In the genomic region with DNA sequence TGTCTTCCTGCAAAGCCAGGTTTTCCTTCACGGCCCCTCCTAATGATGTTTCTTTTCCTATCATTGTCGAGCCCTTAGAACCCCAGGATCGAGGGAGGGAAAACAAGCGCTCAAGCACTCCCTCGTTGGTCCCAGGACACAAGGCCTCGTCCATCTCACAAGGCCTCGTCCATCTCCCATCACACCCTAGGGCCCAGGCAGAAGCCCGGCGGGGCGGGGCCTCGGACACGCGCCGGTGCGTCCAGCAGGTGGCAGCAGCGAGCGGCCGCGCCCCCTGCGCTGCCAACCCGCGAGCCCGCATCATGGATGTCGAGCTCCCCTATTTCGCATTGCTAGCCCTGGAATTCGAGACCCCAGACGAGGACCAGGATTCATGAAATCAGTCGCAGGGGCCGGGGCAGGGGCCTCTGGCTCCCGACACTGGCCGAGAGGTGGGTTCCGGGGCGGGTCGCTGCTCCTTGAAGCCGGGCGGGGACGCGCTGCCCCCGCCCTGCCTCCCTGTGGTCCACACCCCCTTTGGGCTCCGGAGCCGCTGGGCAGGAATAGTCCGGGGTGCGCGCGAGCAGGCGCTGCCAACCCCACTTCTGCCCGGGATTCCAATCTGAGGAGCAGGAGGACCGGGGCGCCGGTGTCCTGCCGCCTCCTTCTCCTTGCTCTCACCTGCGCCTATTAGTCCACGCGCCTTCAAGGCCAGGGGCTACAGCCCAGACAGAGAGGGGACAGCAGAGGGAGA, we compare ENCODE assay signal across 1 cellular context.
TF ChIP-seq lines count a peak whose summit lies in the region.

A gene (plus strand): TSS at position 270 of the 733 bp plus-strand sequence. CDS start 603 bp downstream, outside the sequence.

TF ChIP-seq in H1, 55 proteins besides CTCF, POLR2A, EP300 and RAD21:
- TF ChIP-seq, protein P1, sequence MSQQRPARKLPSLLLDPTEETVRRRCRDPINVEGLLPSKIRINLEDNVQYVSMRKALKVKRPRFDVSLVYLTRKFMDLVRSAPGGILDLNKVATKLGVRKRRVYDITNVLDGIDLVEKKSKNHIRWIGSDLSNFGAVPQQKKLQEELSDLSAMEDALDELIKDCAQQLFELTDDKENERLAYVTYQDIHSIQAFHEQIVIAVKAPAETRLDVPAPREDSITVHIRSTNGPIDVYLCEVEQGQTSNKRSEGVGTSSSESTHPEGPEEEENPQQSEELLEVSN (IDR thresholded peaks at IDR 0.05) = peak; percentile 98
- TF ChIP-seq BRCA1 (IDR thresholded peaks at IDR 0.05; ENCODE audit: low read depth, low read length) (no peak), SRF (IDR thresholded peaks at IDR 0.05; ENCODE audit: low read depth, low read length) (no peak), ASH2L (IDR thresholded peaks at IDR 0.05; ENCODE audit: low read length) (peak; percentile 53), YY1 (IDR thresholded peaks at IDR 0.05; ENCODE audit: low read depth, low read length) (peak; percentile 71; the same call in 1 of the 2 replicates), TEAD4 (IDR thresholded peaks at IDR 0.05; ENCODE audit: low read depth, low read length) (peak; percentile 78), BACH1 (IDR thresholded peaks at IDR 0.05; ENCODE audit: low read length) (no peak), SP2 (IDR thresholded peaks at IDR 0.05; ENCODE audit: low read length) (no peak), BCL11A (IDR thresholded peaks at IDR 0.05; ENCODE audit: low read depth in 2 of 2, low read length in 2 of 2) (no peak), TCF12 (IDR thresholded peaks at IDR 0.05; ENCODE audit: low read depth, low read length) (0 out of 2 replicates have a peak, but pooled peaks have one; percentile 19), TBP (IDR thresholded peaks at IDR 0.05; ENCODE audit: low read depth, low read length) (peak; percentile 35; the same call in 1 of the 2 replicates), CHD2 (IDR thresholded peaks at IDR 0.05; ENCODE audit: low read length) (0 out of 2 replicates have a peak, but pooled peaks have one; percentile 16), GABPA (IDR thresholded peaks at IDR 0.05; ENCODE audit: borderline replicate concordance, insufficient read depth, low read length) (no peak), CEBPB (IDR thresholded peaks at IDR 0.05; ENCODE audit: low read depth, low read length) (no peak), HDAC2 (IDR thresholded peaks at IDR 0.05; ENCODE audit: borderline replicate concordance in 1 of 2, low read depth in 2 of 2, low read length in 2 of 2) (0 out of 4 replicates have a peak, but pooled peaks of 1 of the 2 experiments have one; percentile 43), KDM4A (IDR thresholded peaks at IDR 0.05; ENCODE audit: low read depth, low read length, severe bottlenecking) (peak; percentile 91), CREB1 (IDR thresholded peaks at IDR 0.05) (0 out of 2 replicates have a peak, but pooled peaks have one; percentile 44), SP4 (IDR thresholded peaks at IDR 0.05; ENCODE audit: low read length) (peak; percentile 23; the same call in 1 of the 2 replicates), JUND (IDR thresholded peaks at IDR 0.05; ENCODE audit: low read length) (no peak)
- TF ChIP-seq, protein P2, sequence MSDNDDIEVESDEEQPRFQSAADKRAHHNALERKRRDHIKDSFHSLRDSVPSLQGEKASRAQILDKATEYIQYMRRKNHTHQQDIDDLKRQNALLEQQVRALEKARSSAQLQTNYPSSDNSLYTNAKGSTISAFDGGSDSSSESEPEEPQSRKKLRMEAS (IDR thresholded peaks at IDR 0.05) = peak; percentile 99
